ENCODE assay signal across 19 cellular contexts in genomic region chr5:65766781-65767180, GRCh38. TPM values are rescaled to one million over a fixed set of nuclear protein-coding genes. Genes with fewer than 3 reads are reported as not detected.
DNase-seq lines count a peak whose midpoint lies in the region; ATAC-seq, FAIRE-seq and TF ChIP-seq lines count a peak whose summit lies in the region.
"Had no signal": no experiment of that assay in that cellular context is flagged by ENCODE, and none has a peak within 500 bp of the region (broad histone marks: within the 10 kb centered on the region; RNA-seq: fewer than 3 reads in every experiment).

No MANE protein-coding gene starts in this region.

- peaks cover 13% of the 10 kb centered on the region for H3K4me1 Mint-ChIP-seq in activated CD4-positive, alpha-beta T cell treated with anti-CD3 and anti-CD28 coated beads, Interleukin-2, amount 10 ng/mL, durations not matched to agents 24 days and 14 days
- no peaks in the 10 kb centered on the region for H3K4me1 Mint-ChIP-seq in endothelial cell (ENCODE audit: unreplicated experiment)
- no peaks in the 10 kb centered on the region for H3K4me1 Mint-ChIP-seq in neural crest cell
- H3K4me1 Mint-ChIP-seq: B cell had no signal

- peaks cover 11% of the 10 kb centered on the region for H3K9me3 Mint-ChIP-seq in activated CD4-positive, alpha-beta T cell treated with anti-CD3 and anti-CD28 coated beads, Interleukin-2, amount 10 ng/mL, durations not matched to agents 24 days and 14 days
- H3K9me3 Mint-ChIP-seq in endothelial cell (ENCODE audit: unreplicated experiment) (no peaks in the 10 kb centered on the region), neural crest cell (peaks cover 4% of the 10 kb centered on the region)

- no peak for ATAC-seq in HG03565 (IDR thresholded peaks at IDR 0.05; ENCODE audit: unreplicated experiment)
- ATAC-seq in GM18502 (IDR thresholded peaks at IDR 0.05; ENCODE audit: poor library complexity, unreplicated experiment) = no peak
- ATAC-seq: CD8-positive, alpha-beta T cell had no signal

- H3K36me3 Mint-ChIP-seq in activated CD4-positive, alpha-beta T cell treated with anti-CD3 and anti-CD28 coated beads, Interleukin-2, amount 10 ng/mL, durations not matched to agents 24 days and 14 days (ENCODE audit: low read depth) = peaks cover 26% of the 10 kb centered on the region
- peaks cover 29% of the 10 kb centered on the region for H3K36me3 Mint-ChIP-seq in endothelial cell (ENCODE audit: low read depth, unreplicated experiment)
- peaks cover 22% of the 10 kb centered on the region for H3K36me3 Mint-ChIP-seq in neural crest cell (ENCODE audit: low read depth)

- TF ChIP-seq CTCF in endothelial cell (IDR thresholded peaks at IDR 0.05; ENCODE audit: unreplicated experiment) = no peak
- no peak for TF ChIP-seq CTCF in neural crest cell (conservative IDR thresholded peaks at IDR 0.05)

- no peak for DNase-seq in activated CD4-positive, alpha-beta T cell treated with anti-CD3 and anti-CD28 coated beads, Interleukin-2, amount 10 ng/mL, durations not matched to agents 24 days and 14 days
- DNase-seq in activated CD4-positive, alpha-beta T cell treated with anti-CD3 and anti-CD28 coated beads for 4 hours = no peak
- DNase-seq in endothelial cell (ENCODE audit: low spot score) (no peak), neural crest cell (ENCODE audit: low read depth, low spot score) (no peak), HUDEP-2 (lab: John Stamatoyannopoulos, UW; ENCODE audit: unreplicated experiment in 76 of 76) (no peak), H54 (ENCODE audit: insufficient read length, low spot score) (no peak)
- DNase-seq: Caco-2; CD4-positive, CD25-positive, alpha-beta regulatory T cell; CD8-positive, alpha-beta T cell; DMS153; DND-41; HFFc6 had no signal

- no peak for FAIRE-seq in H54 (lab: Jason Lieb, UNC)
- FAIRE-seq: A204.1, G401.6, GM12892, H1 had no signal

- intact Hi-C loops in activated CD4-positive, alpha-beta T cell treated with anti-CD3 and anti-CD28 coated beads, Interleukin-2, amount 10 ng/mL, durations not matched to agents 24 days and 14 days (cut with micrococcal nuclease) = loop anchor here (5.0 kb wide), 1 partner anchor 36 kb away; no protein-coding TSS in a partner anchor

- H3K4me3 Mint-ChIP-seq in activated CD4-positive, alpha-beta T cell treated with anti-CD3 and anti-CD28 coated beads, Interleukin-2, amount 10 ng/mL, durations not matched to agents 24 days and 14 days = no peak overlapping the region
- peak overlapping the region; percentile 59 for H3K4me3 Mint-ChIP-seq in endothelial cell (ENCODE audit: unreplicated experiment)
- H3K4me3 Mint-ChIP-seq in neural crest cell = no peak overlapping the region
- H3K4me3 Mint-ChIP-seq: B cell; CD4-positive, CD25-positive, alpha-beta regulatory T cell; CD8-positive, alpha-beta T cell; HFFc6 had no signal

- TF ChIP-seq POLR2A in H54 (IDR thresholded peaks at IDR 0.05; ENCODE audit: low read depth, low read length) = no peak

- H3K27ac Mint-ChIP-seq in activated CD4-positive, alpha-beta T cell treated with anti-CD3 and anti-CD28 coated beads, Interleukin-2, amount 10 ng/mL, durations not matched to agents 24 days and 14 days = peak overlapping the region; percentile 34
- H3K27ac Mint-ChIP-seq in endothelial cell (ENCODE audit: unreplicated experiment) = no peak overlapping the region
- H3K27ac Mint-ChIP-seq in neural crest cell (ENCODE audit: unreplicated experiment) = peak overlapping the region; percentile 6
- H3K27ac Mint-ChIP-seq: B cell; CD8-positive, alpha-beta T cell; HFFc6 had no signal

- H3K27me3 Mint-ChIP-seq in activated CD4-positive, alpha-beta T cell treated with anti-CD3 and anti-CD28 coated beads, Interleukin-2, amount 10 ng/mL, durations not matched to agents 24 days and 14 days = no peaks in the 10 kb centered on the region
- H3K27me3 Mint-ChIP-seq in endothelial cell (ENCODE audit: unreplicated experiment) (no peaks in the 10 kb centered on the region), neural crest cell (ENCODE audit: low read depth) (no peaks in the 10 kb centered on the region)
- H3K27me3 Mint-ChIP-seq: B cell; CD4-positive, CD25-positive, alpha-beta regulatory T cell had no signal

RNA-seq across cellular contexts. Expression of gene NLN, which starts 44.8 kb away (rescaled TPM):
- total RNA-seq in activated CD4-positive, alpha-beta T cell treated with anti-CD3 and anti-CD28 coated beads, Interleukin-2, amount 10 ng/mL, durations not matched to agents 24 days and 14 days = 28.0 and 30.7 TPM in 2 replicates
- total RNA-seq in endothelial cell (ENCODE audit: unreplicated experiment) (45.8 TPM), neural crest cell (51.7 and 55.2 TPM in 2 replicates)

RNA-seq across cellular contexts. Expression of gene SGTB, which starts 44.9 kb away (rescaled TPM):
- total RNA-seq in activated CD4-positive, alpha-beta T cell treated with anti-CD3 and anti-CD28 coated beads, Interleukin-2, amount 10 ng/mL, durations not matched to agents 24 days and 14 days = 10.0 and 10.3 TPM in 2 replicates
- total RNA-seq in endothelial cell (ENCODE audit: unreplicated experiment) (8.3 TPM), neural crest cell (15.0 and 15.8 TPM in 2 replicates)
